Comparison of ENCODE assay signal across 8 cellular contexts in genomic region chr10:14605231-14605925, GRCh38.
DNase-seq lines count a peak whose midpoint lies in the region; ATAC-seq and TF ChIP-seq lines count a peak whose summit lies in the region.

No MANE protein-coding gene starts in this region.

- H3K4me3 ChIP-seq in HUES64 (ENCODE audit: low read length) (peak overlapping the region; percentile 77), tibial artery (peak overlapping the region; percentile 63 to 81)

- ATAC-seq in GM21381 (IDR thresholded peaks at IDR 0.05; ENCODE audit: unreplicated experiment) = peak; percentile 30
- ATAC-seq in activated naive CD8-positive, alpha-beta T cell treated with anti-CD3 and anti-CD28 coated beads, Interleukin-2, amount 10 ng/mL, durations not matched to agents 7 days and 5 days (ENCODE audit: low read depth) = peak; percentile 6

- TF ChIP-seq CTCF in tibial artery (IDR thresholded peaks at IDR 0.05) = no peak

- H3K27ac ChIP-seq in HUES64 (ENCODE audit: low read depth, low read length) (no peak overlapping the region), tibial artery (peak overlapping the region in 1 of 2 donors; percentile 86)

- peaks cover 17% of the 10 kb centered on the region for H3K36me3 Mint-ChIP-seq in activated naive CD8-positive, alpha-beta T cell treated with anti-CD3 and anti-CD28 coated beads, Interleukin-2, amount 10 ng/mL, durations not matched to agents 7 days and 5 days

- peaks cover 5% of the 10 kb centered on the region for H3K9me3 Mint-ChIP-seq in activated naive CD8-positive, alpha-beta T cell treated with anti-CD3 and anti-CD28 coated beads, Interleukin-2, amount 10 ng/mL, durations not matched to agents 7 days and 5 days

- H3K27me3 Mint-ChIP-seq in activated naive CD8-positive, alpha-beta T cell treated with anti-CD3 and anti-CD28 coated beads, Interleukin-2, amount 10 ng/mL, durations not matched to agents 7 days and 5 days = no peaks in the 10 kb centered on the region

- H3K4me3 Mint-ChIP-seq in activated naive CD8-positive, alpha-beta T cell treated with anti-CD3 and anti-CD28 coated beads, Interleukin-2, amount 10 ng/mL, durations not matched to agents 7 days and 5 days = peak overlapping the region; percentile 94

- no peaks in the 10 kb centered on the region for H3K36me3 ChIP-seq in HUES64 (ENCODE audit: insufficient read depth, low read length)
- peaks cover 0 to 7% (median 5%) of the 10 kb centered on the region in 3 donors for H3K36me3 ChIP-seq in tibial artery

- H3K4me1 ChIP-seq in HUES64 (ENCODE audit: insufficient read depth, low read length) = peaks cover 8% of the 10 kb centered on the region
- H3K4me1 ChIP-seq in tibial artery = peaks cover 0 to 30% (median 11%) of the 10 kb centered on the region in 4 donors

- H3K4me1 Mint-ChIP-seq in activated naive CD8-positive, alpha-beta T cell treated with anti-CD3 and anti-CD28 coated beads, Interleukin-2, amount 10 ng/mL, durations not matched to agents 7 days and 5 days = peaks cover 38% of the 10 kb centered on the region

- no peak overlapping the region for H3K9ac ChIP-seq in HUES64 (ENCODE audit: low read depth, low read length)

- peak overlapping the region; percentile 91 for H3K27ac Mint-ChIP-seq in activated naive CD8-positive, alpha-beta T cell treated with anti-CD3 and anti-CD28 coated beads, Interleukin-2, amount 10 ng/mL, durations not matched to agents 7 days and 5 days

- DNase-seq in ELF-1 (ENCODE audit: low read depth, low spot score) (peak; percentile 46), kidney tubule cell (ENCODE audit: low spot score) (peak; percentile 94), tibial artery (no peak), NCI-H510A (lab: John Stamatoyannopoulos, UW) (no peak), ureter (ENCODE audit: low spot score) (no peak)
- no peak for DNase-seq in activated naive CD8-positive, alpha-beta T cell treated with anti-CD3 and anti-CD28 coated beads, Interleukin-2, amount 10 ng/mL, durations not matched to agents 7 days and 5 days

- WGBS in HUES64 = 58% methylated on average over 7 of the region's 7 CpGs

- intact Hi-C loops in tibial artery (cut with DNase I; ENCODE audit: low total_unique reads) = loop anchor here (5.0 kb wide), 1 partner anchor 42 kb away; no protein-coding TSS in a partner anchor

- H3K9me3 ChIP-seq in HUES64 (ENCODE audit: insufficient read depth, low read depth, low read length) (no peaks in the 10 kb centered on the region), tibial artery (no peaks in the 10 kb centered on the region)

- POLR2A ChIA-PET in activated naive CD8-positive, alpha-beta T cell treated with anti-CD3 and anti-CD28 coated beads, Interleukin-2, amount 10 ng/mL, durations not matched to agents 7 days and 5 days (lab: Charles Lee) = no interaction called here

- H3K27me3 ChIP-seq in HUES64 (ENCODE audit: insufficient read depth, low read length) (peaks cover 30% of the 10 kb centered on the region), tibial artery (no peaks in the 10 kb centered on the region)

Comparison
In these comparisons a context has a peak if more than half of its experiments do, and no peak if none do; other contexts are left out.
1. DNase-seq: peak in ELF-1 (single experiment) and kidney tubule cell (single experiment); none in activated naive CD8-positive, alpha-beta T cell treated with anti-CD3 and anti-CD28 coated beads, Interleukin-2, amount 10 ng/mL, durations not matched to agents 7 days and 5 days (single experiment), tibial artery (0 of 2), NCI-H510A (single experiment) and ureter (single experiment).